9 cellular contexts compared by ENCODE assay signal in the genomic region with DNA sequence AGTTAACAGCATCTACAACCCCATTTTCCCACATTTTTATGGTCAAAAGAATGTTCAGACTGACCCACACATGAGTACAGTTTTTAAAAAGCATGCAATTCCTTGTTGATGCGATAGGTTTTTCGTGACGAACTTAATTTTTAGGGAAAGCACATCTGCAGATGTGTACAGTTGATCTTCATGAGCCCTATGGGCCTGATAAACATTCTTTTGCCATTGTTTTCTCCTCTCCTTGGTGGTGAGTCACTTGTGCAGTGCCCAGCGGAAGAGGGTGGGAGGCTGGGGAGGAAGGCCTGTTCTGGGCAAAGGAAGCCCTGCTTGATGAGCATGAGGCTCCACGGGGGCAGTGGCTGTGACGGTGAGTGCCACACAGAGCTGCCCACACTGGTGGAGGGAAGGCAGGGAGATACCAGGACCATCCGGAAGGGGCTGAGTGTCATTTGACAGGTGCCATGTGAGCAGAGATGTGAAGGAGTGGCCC. TPM values are rescaled to one million over a fixed set of nuclear protein-coding genes. Genes with fewer than 3 reads are reported as not detected.
DNase-seq lines count a peak whose midpoint lies in the region; ATAC-seq and TF ChIP-seq lines count a peak whose summit lies in the region.
"Had no signal": no experiment of that assay in that cellular context is flagged by ENCODE, and none has a peak within 500 bp of the region (broad histone marks: within the 10 kb centered on the region; RNA-seq: fewer than 3 reads in every experiment).

No MANE protein-coding gene starts in this region.

- H3K4me1 ChIP-seq in skeletal muscle satellite cell (ENCODE audit: control insufficient read depth, insufficient read depth, low read length): peaks cover 73% of the 10 kb centered on the region

- peaks cover 30% of the 10 kb centered on the region for H3K36me3 Mint-ChIP-seq in WTC11

- H3K9ac ChIP-seq in skeletal muscle satellite cell (ENCODE audit: low read depth, low read length): peak overlapping the region; percentile 52

- DNase-seq in HS-27A (ENCODE audit: low read depth): peak; percentile 50
- no peak for DNase-seq in WTC11 (ENCODE audit: low spot score)
- DNase-seq in fibroblast of peridontal ligament (ENCODE audit: extremely low read depth): peak; percentile 66
- DNase-seq in HuH-7.5 (ENCODE audit: low spot score): no peak
- no peak for DNase-seq in NCI-H2081 (lab: John Stamatoyannopoulos, UW)

- H3K36me3 ChIP-seq in skeletal muscle satellite cell (ENCODE audit: insufficient read depth, low read length): peaks cover 59% of the 10 kb centered on the region
- H3K36me3 ChIP-seq: pancreas had no signal

- POLR2A ChIA-PET in WTC11 (lab: Charles Lee): no interaction called here

- peak overlapping the region; percentile 44 for H3K4me3 ChIP-seq in skeletal muscle satellite cell (ENCODE audit: low read length)

- H3K27ac Mint-ChIP-seq in WTC11: peak overlapping the region; percentile 63; the same call in 1 of the 2 replicates

- peaks cover 44% of the 10 kb centered on the region for H3K4me1 Mint-ChIP-seq in WTC11

- no peaks in the 10 kb centered on the region for H3K27me3 Mint-ChIP-seq in WTC11 (ENCODE audit: low read depth)

- CTCF ChIA-PET in WTC11 (lab: Charles Lee): no interaction called here

- no peaks in the 10 kb centered on the region for H3K9me3 ChIP-seq in skeletal muscle satellite cell (replicated peaks; ENCODE audit: low read length)
- H3K9me3 ChIP-seq: pancreas had no signal

- TF ChIP-seq CTCF in WTC11 (IDR thresholded peaks at IDR 0.05): no peak

- H3K9me3 Mint-ChIP-seq in WTC11: no peaks in the 10 kb centered on the region

- ATAC-seq in WTC11 (no peak), GM21529 (IDR thresholded peaks at IDR 0.05; ENCODE audit: unreplicated experiment) (no peak), HG03196 (IDR thresholded peaks at IDR 0.05; ENCODE audit: unreplicated experiment) (no peak)

- H3K27me3 ChIP-seq in skeletal muscle satellite cell (ENCODE audit: control insufficient read depth, insufficient read depth, low read length): no peaks in the 10 kb centered on the region
- H3K27me3 ChIP-seq: pancreas had no signal

- H3K4me3 Mint-ChIP-seq in WTC11: no peak overlapping the region

- H3K4me2 ChIP-seq in skeletal muscle satellite cell (ENCODE audit: low read length): peak overlapping the region; percentile 96

TF ChIP-seq in WTC11, 78 proteins besides CTCF, POLR2A, EP300 and RAD21:
- TF ChIP-seq, protein P1, sequence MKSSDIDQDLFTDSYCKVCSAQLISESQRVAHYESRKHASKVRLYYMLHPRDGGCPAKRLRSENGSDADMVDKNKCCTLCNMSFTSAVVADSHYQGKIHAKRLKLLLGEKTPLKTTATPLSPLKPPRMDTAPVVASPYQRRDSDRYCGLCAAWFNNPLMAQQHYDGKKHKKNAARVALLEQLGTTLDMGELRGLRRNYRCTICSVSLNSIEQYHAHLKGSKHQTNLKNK (CRISPR knock-in tag; IDR thresholded peaks at IDR 0.05): no peak
- TF ChIP-seq ETV6 (CRISPR knock-in tag; IDR thresholded peaks at IDR 0.05) (no peak), NR2C2 (CRISPR knock-in tag; IDR thresholded peaks at IDR 0.05) (no peak), SOX15 (CRISPR knock-in tag; IDR thresholded peaks at IDR 0.05) (no peak), IRF2 (CRISPR knock-in tag; IDR thresholded peaks at IDR 0.05; ENCODE audit: borderline replicate concordance, low read depth) (no peak), ELF4 (CRISPR knock-in tag; IDR thresholded peaks at IDR 0.05; ENCODE audit: low read depth) (no peak), FOXJ3 (CRISPR knock-in tag; IDR thresholded peaks at IDR 0.05; ENCODE audit: borderline replicate concordance) (no peak), GTF2I (CRISPR knock-in tag; conservative IDR thresholded peaks at IDR 0.05) (no peak), NFATC4 (CRISPR knock-in tag; IDR thresholded peaks at IDR 0.05) (no peak), NFE2L1 (CRISPR knock-in tag; IDR thresholded peaks at IDR 0.05) (no peak), ZNF317 (CRISPR knock-in tag; IDR thresholded peaks at IDR 0.05; ENCODE audit: borderline replicate concordance, low read depth) (no peak)
- TF ChIP-seq, protein P2, sequence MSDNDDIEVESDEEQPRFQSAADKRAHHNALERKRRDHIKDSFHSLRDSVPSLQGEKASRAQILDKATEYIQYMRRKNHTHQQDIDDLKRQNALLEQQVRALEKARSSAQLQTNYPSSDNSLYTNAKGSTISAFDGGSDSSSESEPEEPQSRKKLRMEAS (CRISPR knock-in tag; IDR thresholded peaks at IDR 0.05): no peak
- TF ChIP-seq, protein P3, sequence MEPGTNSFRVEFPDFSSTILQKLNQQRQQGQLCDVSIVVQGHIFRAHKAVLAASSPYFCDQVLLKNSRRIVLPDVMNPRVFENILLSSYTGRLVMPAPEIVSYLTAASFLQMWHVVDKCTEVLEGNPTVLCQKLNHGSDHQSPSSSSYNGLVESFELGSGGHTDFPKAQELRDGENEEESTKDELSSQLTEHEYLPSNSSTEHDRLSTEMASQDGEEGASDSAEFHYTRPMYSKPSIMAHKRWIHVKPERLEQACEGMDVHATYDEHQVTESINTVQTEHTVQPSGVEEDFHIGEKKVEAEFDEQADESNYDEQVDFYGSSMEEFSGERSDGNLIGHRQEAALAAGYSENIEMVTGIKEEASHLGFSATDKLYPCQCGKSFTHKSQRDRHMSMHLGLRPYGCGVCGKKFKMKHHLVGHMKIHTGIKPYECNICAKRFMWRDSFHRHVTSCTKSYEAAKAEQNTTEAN (CRISPR knock-in tag; IDR thresholded peaks at IDR 0.05): no peak

RNA-seq across cellular contexts. Expression of a gene that starts 5.3 kb away (rescaled TPM):
- 295 to 330 TPM (median 300 TPM) in 3 replicates for total RNA-seq in WTC11 (2021)
- 287 and 370 TPM in 2 replicates for total RNA-seq in skeletal muscle satellite cell (2012; rRNA removed)

RNA-seq across cellular contexts. Expression of a gene that starts 15.3 kb away (rescaled TPM):
- total RNA-seq in WTC11 (2021): 30.0 to 33.8 TPM (median 30.7 TPM) in 3 replicates
- total RNA-seq in skeletal muscle satellite cell (2012; rRNA removed): 7.0 and 7.9 TPM in 2 replicates

RNA-seq across cellular contexts. Expression of a gene that starts 21.3 kb away (rescaled TPM):
- 65.8 to 70.5 TPM (median 66.9 TPM) in 3 replicates for total RNA-seq in WTC11 (2021)
- total RNA-seq in skeletal muscle satellite cell (2012; rRNA removed): 79.1 and 85.8 TPM in 2 replicates

RNA-seq across cellular contexts. Expression of a gene that starts 52.3 kb away (rescaled TPM):
- 110 to 112 TPM (median 111 TPM) in 3 replicates for total RNA-seq in WTC11 (2021)
- total RNA-seq in skeletal muscle satellite cell (2012; rRNA removed): 470 and 540 TPM in 2 replicates

Comparison
In these comparisons a context has a peak if more than half of its experiments do, and no peak if none do; other contexts are left out.
1. DNase-seq: peak in HS-27A (single experiment) and fibroblast of peridontal ligament (single experiment); none in WTC11 (single experiment), HuH-7.5 (single experiment) and NCI-H2081 (0 of 2).